Comparison of ENCODE assay signal across 8 cellular contexts in genomic region chr19:40530091-40530901, GRCh38. TPM values are rescaled to one million over a fixed set of nuclear protein-coding genes. Genes with fewer than 3 reads are reported as not detected.
DNase-seq lines count a peak whose midpoint lies in the region; ATAC-seq, FAIRE-seq and TF ChIP-seq lines count a peak whose summit lies in the region.

No MANE protein-coding gene starts in this region.

- H3K36me3 Mint-ChIP-seq in activated T-helper 2 cell treated with anti-CD3 and anti-CD28 coated beads, Interferon-gamma antibody, Interleukin-2, Interleukin-4, amounts not matched to agents 10 μg/mL and 5 μg/mL and 100 μg/mL, durations not matched to agents 14 hours and 24 hours and 36 hours (ENCODE audit: low read depth), result no peaks in the 10 kb centered on the region

- H3K27ac Mint-ChIP-seq in activated T-helper 2 cell treated with anti-CD3 and anti-CD28 coated beads, Interferon-gamma antibody, Interleukin-2, Interleukin-4, amounts not matched to agents 10 μg/mL and 5 μg/mL and 100 μg/mL, durations not matched to agents 14 hours and 24 hours and 36 hours, result no peak overlapping the region

- DNase-seq in D721Med (ENCODE audit: insufficient read length, low spot score) (peak; percentile 76), iPS-NIHi11 (ENCODE audit: low spot score) (peak; percentile 99), GM19240 (ENCODE audit: insufficient read length, low spot score) (no peak)
- DNase-seq in activated T-helper 2 cell treated with anti-CD3 and anti-CD28 coated beads, Interferon-gamma antibody, Interleukin-2, Interleukin-4, amounts not matched to agents 10 μg/mL and 5 μg/mL and 100 μg/mL, durations not matched to agents 14 hours and 24 hours and 36 hours (ENCODE audit: low spot score), result no peak

- no peak for ATAC-seq in GM18520 (IDR thresholded peaks at IDR 0.05; ENCODE audit: unreplicated experiment)
- ATAC-seq in GM18867 (IDR thresholded peaks at IDR 0.05; ENCODE audit: unreplicated experiment), result no peak
- ATAC-seq in HG02885 (IDR thresholded peaks at IDR 0.05; ENCODE audit: poor library complexity, unreplicated experiment), result no peak

- peaks cover 19% of the 10 kb centered on the region for H3K27me3 Mint-ChIP-seq in activated T-helper 2 cell treated with anti-CD3 and anti-CD28 coated beads, Interferon-gamma antibody, Interleukin-2, Interleukin-4, amounts not matched to agents 10 μg/mL and 5 μg/mL and 100 μg/mL, durations not matched to agents 14 hours and 24 hours and 36 hours (ENCODE audit: low read depth)

- peaks cover 6% of the 10 kb centered on the region for H3K4me1 Mint-ChIP-seq in activated T-helper 2 cell treated with anti-CD3 and anti-CD28 coated beads, Interferon-gamma antibody, Interleukin-2, Interleukin-4, amounts not matched to agents 10 μg/mL and 5 μg/mL and 100 μg/mL, durations not matched to agents 14 hours and 24 hours and 36 hours (ENCODE audit: low read depth)

- peak overlapping the region; percentile 61 for H3K4me3 Mint-ChIP-seq in activated T-helper 2 cell treated with anti-CD3 and anti-CD28 coated beads, Interferon-gamma antibody, Interleukin-2, Interleukin-4, amounts not matched to agents 10 μg/mL and 5 μg/mL and 100 μg/mL, durations not matched to agents 14 hours and 24 hours and 36 hours (ENCODE audit: low read depth)

- no peaks in the 10 kb centered on the region for H3K9me3 Mint-ChIP-seq in activated T-helper 2 cell treated with anti-CD3 and anti-CD28 coated beads, Interferon-gamma antibody, Interleukin-2, Interleukin-4, amounts not matched to agents 10 μg/mL and 5 μg/mL and 100 μg/mL, durations not matched to agents 14 hours and 24 hours and 36 hours

- TF ChIP-seq CTCF in D721Med (IDR thresholded peaks at IDR 0.05; ENCODE audit: insufficient read depth, missing control alignments), result peak; percentile 33
- TF ChIP-seq CTCF in LNCAP (IDR thresholded peaks at IDR 0.05), result peak; percentile 44

- intact Hi-C loops in activated T-helper 2 cell treated with anti-CD3 and anti-CD28 coated beads, Interferon-gamma antibody, Interleukin-2, Interleukin-4, amounts not matched to agents 10 μg/mL and 5 μg/mL and 100 μg/mL, durations not matched to agents 14 hours and 24 hours and 36 hours (cut with micrococcal nuclease), result no loop called here

- FAIRE-seq in D721Med (lab: Jason Lieb, UNC), result no peak

RNA-seq across cellular contexts. Expression of gene SHKBP1, which starts 46.4 kb away (rescaled TPM):
- 125 and 136 TPM in 2 replicates for total RNA-seq in activated T-helper 2 cell treated with anti-CD3 and anti-CD28 coated beads, Interferon-gamma antibody, Interleukin-2, Interleukin-4, amounts not matched to agents 10 μg/mL and 5 μg/mL and 100 μg/mL, durations not matched to agents 14 hours and 24 hours and 36 hours

Comparison
In these comparisons a context has a peak if more than half of its experiments do, and no peak if none do; other contexts are left out.
1. DNase-seq: peak in D721Med (single experiment) and iPS-NIHi11 (single experiment); none in activated T-helper 2 cell treated with anti-CD3 and anti-CD28 coated beads, Interferon-gamma antibody, Interleukin-2, Interleukin-4, amounts not matched to agents 10 μg/mL and 5 μg/mL and 100 μg/mL, durations not matched to agents 14 hours and 24 hours and 36 hours (single experiment) and GM19240 (single experiment).